ENCODE assay signal across 1 cellular context in the genomic region with DNA sequence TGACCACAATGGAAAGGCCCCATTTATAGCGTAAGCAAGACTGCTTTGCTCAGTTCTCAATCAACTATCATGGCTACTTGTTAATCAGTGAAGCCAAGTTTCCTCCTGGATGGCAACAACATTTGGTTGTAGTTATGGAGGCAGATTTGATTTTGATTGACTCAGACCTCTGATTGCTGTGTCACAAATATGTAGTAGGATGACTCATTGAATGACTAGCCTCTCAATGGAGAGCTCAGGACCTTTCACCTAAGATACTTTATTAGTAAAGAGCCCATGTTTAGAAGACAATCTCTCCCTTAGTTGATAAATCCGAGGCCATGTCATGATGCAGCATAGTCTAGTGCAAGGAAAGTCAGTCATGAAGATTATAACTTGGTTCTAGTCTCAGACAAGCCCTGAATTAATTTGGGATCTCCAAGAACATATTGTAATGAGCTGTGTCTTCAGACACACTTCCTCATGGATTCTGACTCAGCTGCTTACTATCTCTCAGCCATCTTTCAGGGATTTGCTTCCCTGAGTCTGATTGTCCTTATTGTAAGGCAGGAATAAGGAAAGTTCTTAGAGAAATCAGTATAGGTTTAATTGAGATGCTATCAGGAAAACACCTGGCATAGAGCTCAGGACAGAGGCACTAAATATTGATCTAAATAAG.
TF ChIP-seq lines count a peak whose summit lies in the region.

No MANE protein-coding gene starts in this region.

TF ChIP-seq in SK-N-SH, 30 proteins besides CTCF, POLR2A, EP300 and RAD21 (continued from another document):
- TF ChIP-seq, protein P1, sequence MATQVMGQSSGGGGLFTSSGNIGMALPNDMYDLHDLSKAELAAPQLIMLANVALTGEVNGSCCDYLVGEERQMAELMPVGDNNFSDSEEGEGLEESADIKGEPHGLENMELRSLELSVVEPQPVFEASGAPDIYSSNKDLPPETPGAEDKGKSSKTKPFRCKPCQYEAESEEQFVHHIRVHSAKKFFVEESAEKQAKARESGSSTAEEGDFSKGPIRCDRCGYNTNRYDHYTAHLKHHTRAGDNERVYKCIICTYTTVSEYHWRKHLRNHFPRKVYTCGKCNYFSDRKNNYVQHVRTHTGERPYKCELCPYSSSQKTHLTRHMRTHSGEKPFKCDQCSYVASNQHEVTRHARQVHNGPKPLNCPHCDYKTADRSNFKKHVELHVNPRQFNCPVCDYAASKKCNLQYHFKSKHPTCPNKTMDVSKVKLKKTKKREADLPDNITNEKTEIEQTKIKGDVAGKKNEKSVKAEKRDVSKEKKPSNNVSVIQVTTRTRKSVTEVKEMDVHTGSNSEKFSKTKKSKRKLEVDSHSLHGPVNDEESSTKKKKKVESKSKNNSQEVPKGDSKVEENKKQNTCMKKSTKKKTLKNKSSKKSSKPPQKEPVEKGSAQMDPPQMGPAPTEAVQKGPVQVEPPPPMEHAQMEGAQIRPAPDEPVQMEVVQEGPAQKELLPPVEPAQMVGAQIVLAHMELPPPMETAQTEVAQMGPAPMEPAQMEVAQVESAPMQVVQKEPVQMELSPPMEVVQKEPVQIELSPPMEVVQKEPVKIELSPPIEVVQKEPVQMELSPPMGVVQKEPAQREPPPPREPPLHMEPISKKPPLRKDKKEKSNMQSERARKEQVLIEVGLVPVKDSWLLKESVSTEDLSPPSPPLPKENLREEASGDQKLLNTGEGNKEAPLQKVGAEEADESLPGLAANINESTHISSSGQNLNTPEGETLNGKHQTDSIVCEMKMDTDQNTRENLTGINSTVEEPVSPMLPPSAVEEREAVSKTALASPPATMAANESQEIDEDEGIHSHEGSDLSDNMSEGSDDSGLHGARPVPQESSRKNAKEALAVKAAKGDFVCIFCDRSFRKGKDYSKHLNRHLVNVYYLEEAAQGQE (IDR thresholded peaks at IDR 0.05; ENCODE audit: low read depth, low read length) = no peak
- TF ChIP-seq ELF1 (IDR thresholded peaks at IDR 0.05) (no peak), FOSL2 (IDR thresholded peaks at IDR 0.05; ENCODE audit: borderline replicate concordance, low read depth) (peak; percentile 49), FOXM1 (IDR thresholded peaks at IDR 0.05; ENCODE audit: low read depth) (no peak)
- TF ChIP-seq, protein P2, sequence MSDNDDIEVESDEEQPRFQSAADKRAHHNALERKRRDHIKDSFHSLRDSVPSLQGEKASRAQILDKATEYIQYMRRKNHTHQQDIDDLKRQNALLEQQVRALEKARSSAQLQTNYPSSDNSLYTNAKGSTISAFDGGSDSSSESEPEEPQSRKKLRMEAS (IDR thresholded peaks at IDR 0.05; ENCODE audit: low read depth) = no peak
- TF ChIP-seq, protein P3, sequence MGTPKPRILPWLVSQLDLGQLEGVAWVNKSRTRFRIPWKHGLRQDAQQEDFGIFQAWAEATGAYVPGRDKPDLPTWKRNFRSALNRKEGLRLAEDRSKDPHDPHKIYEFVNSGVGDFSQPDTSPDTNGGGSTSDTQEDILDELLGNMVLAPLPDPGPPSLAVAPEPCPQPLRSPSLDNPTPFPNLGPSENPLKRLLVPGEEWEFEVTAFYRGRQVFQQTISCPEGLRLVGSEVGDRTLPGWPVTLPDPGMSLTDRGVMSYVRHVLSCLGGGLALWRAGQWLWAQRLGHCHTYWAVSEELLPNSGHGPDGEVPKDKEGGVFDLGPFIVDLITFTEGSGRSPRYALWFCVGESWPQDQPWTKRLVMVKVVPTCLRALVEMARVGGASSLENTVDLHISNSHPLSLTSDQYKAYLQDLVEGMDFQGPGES (IDR thresholded peaks at IDR 0.05; ENCODE audit: low read depth, low read length) = no peak
- TF ChIP-seq, protein P4, sequence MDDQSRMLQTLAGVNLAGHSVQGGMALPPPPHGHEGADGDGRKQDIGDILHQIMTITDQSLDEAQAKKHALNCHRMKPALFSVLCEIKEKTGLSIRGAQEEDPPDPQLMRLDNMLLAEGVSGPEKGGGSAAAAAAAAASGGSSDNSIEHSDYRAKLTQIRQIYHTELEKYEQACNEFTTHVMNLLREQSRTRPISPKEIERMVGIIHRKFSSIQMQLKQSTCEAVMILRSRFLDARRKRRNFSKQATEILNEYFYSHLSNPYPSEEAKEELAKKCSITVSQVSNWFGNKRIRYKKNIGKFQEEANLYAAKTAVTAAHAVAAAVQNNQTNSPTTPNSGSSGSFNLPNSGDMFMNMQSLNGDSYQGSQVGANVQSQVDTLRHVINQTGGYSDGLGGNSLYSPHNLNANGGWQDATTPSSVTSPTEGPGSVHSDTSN (IDR thresholded peaks at IDR 0.05) = peak; percentile 69
